Comparison of ENCODE assay signal across 8 cellular contexts in genomic region chr4:109559625-109559982, GRCh38. TPM values are rescaled to one million over a fixed set of nuclear protein-coding genes. Genes with fewer than 3 reads are reported as not detected.
DNase-seq lines count a peak whose midpoint lies in the region; ATAC-seq and TF ChIP-seq lines count a peak whose summit lies in the region.

No MANE protein-coding gene starts in this region.

- no peaks in the 10 kb centered on the region for H3K9me3 ChIP-seq in SU-DHL-6 (ENCODE audit: insufficient read depth, low read length)
- peaks cover 0 to 4% of the 10 kb centered on the region in 2 donors for H3K9me3 ChIP-seq in left lung

- DNase-seq in brain microvascular endothelial cell (peak; percentile 12), left lung (peak; percentile 40 to 79), COLO829 (ENCODE audit: low spot score) (no peak)
- peak; percentile 16 for DNase-seq in stimulated activated CD8-positive, alpha-beta memory T cell treated with anti-CD3 and anti-CD28 coated beads, Interleukin-15, amount 100 ng/mL, for 1 hour (ENCODE audit: low read depth)

- ATAC-seq in GM18873 (IDR thresholded peaks at IDR 0.05; ENCODE audit: low FRiP score, unreplicated experiment), result peak; percentile 19
- peak; percentile 26 for ATAC-seq in HG03064 (IDR thresholded peaks at IDR 0.05; ENCODE audit: low read depth, unreplicated experiment)
- peak; percentile 41 for ATAC-seq in left lung

- H3K4me3 ChIP-seq in SU-DHL-6 (ENCODE audit: insufficient read depth, low read length, poor library complexity, severe bottlenecking) (peak overlapping the region; percentile 80), brain microvascular endothelial cell (ENCODE audit: low read depth, low read length) (peak overlapping the region; percentile 72), left lung (peak overlapping the region; percentile 70 to 76)

- H3K4me2 ChIP-seq in SU-DHL-6 (ENCODE audit: low read depth, low read length, poor library complexity, severe bottlenecking), result peak overlapping the region; percentile 79

- peak overlapping the region; percentile 76 for H2AFZ ChIP-seq in SU-DHL-6 (ENCODE audit: low read depth, low read length, severe bottlenecking)

- no peak for TF ChIP-seq CTCF in 22Rv1 (IDR thresholded peaks at IDR 0.05)
- TF ChIP-seq CTCF in SU-DHL-6 (IDR thresholded peaks at IDR 0.05; ENCODE audit: insufficient read depth, low read length, poor library complexity, severe bottlenecking), result no peak
- no peak for TF ChIP-seq CTCF in brain microvascular endothelial cell (IDR thresholded peaks at IDR 0.05; ENCODE audit: low read depth, low read length, missing control alignments)
- no peak for TF ChIP-seq CTCF in left lung (IDR thresholded peaks at IDR 0.05)

- 0 out of 2 replicates have a peak, but pooled peaks cover 7% of the 10 kb centered on the region for H3F3A ChIP-seq in SU-DHL-6 (ENCODE audit: insufficient read depth)

- no peaks in the 10 kb centered on the region for H3K9me2 ChIP-seq in SU-DHL-6 (replicated peaks; ENCODE audit: insufficient read depth, low read length)

- in situ Hi-C loops in brain microvascular endothelial cell (cut with HindIII; ENCODE audit: low pct_ligation_motif_present, low sequenced_read_pairs), result no loop called here

- H3K36me3 ChIP-seq in SU-DHL-6 (ENCODE audit: low read length) (no peaks in the 10 kb centered on the region), brain microvascular endothelial cell (replicated peaks) (no peaks in the 10 kb centered on the region), left lung (no peaks in the 10 kb centered on the region)

- H3K27me3 ChIP-seq in SU-DHL-6 (ENCODE audit: low read length) (no peaks in the 10 kb centered on the region), brain microvascular endothelial cell (replicated peaks) (no peaks in the 10 kb centered on the region), left lung (peaks cover 0 to 30% of the 10 kb centered on the region in 2 donors)

- peak overlapping the region; percentile 81 for H3K27ac ChIP-seq in 22Rv1
- peak overlapping the region; percentile 37; the same call in 1 of the 2 replicates for H3K27ac ChIP-seq in SU-DHL-6 (ENCODE audit: low read depth, low read length)
- peak overlapping the region; percentile 43 for H3K27ac ChIP-seq in brain microvascular endothelial cell
- H3K27ac ChIP-seq in left lung, result peak overlapping the region; percentile 89 to 93

- peaks cover 35% of the 10 kb centered on the region for H3K79me2 ChIP-seq in SU-DHL-6 (ENCODE audit: insufficient read depth, low read length)

- H3K9ac ChIP-seq in SU-DHL-6 (ENCODE audit: low read length), result peak overlapping the region; percentile 87

- intact Hi-C loops in left lung (cut with DNase I), result no loop called here

- no peaks in the 10 kb centered on the region for H4K20me1 ChIP-seq in SU-DHL-6 (ENCODE audit: low read depth, low read length)

- peaks cover 0 to 13% of the 10 kb centered on the region in 2 donors for H3K4me1 ChIP-seq in left lung

RNA-seq across cellular contexts. Expression of gene MCUB, which starts 0.4 kb away (rescaled TPM):
- total RNA-seq in left lung, result 10 to 100 TPM; 18.8 to 28.2 TPM

Comparison
In these comparisons a context has a peak if more than half of its experiments do, and no peak if none do; other contexts are left out.
1. H3K27ac ChIP-seq: peak in every context shown above with its lines; median percentile 91 in left lung; 81 in 22Rv1; 43 in brain microvascular endothelial cell; 37 in SU-DHL-6.